In genomic region chr10:10816453-10816852, GRCh38 we compare ENCODE assay signal across 17 cellular contexts.
"Had no signal": no experiment of that assay in that cellular context is flagged by ENCODE, and none has a peak within 500 bp of the region (broad histone marks: within the 10 kb centered on the region; RNA-seq: fewer than 3 reads in every experiment).

No MANE protein-coding gene starts in this region.

- H3K27ac ChIP-seq: ascending aorta, colonic mucosa, esophagus squamous epithelium, left ventricle myocardium inferior, neutrophil had no signal

- H3K9me3 ChIP-seq: ascending aorta, colonic mucosa, esophagus squamous epithelium, left ventricle myocardium inferior, neutrophil had no signal

- H3K27me3 ChIP-seq: ascending aorta, colonic mucosa, esophagus squamous epithelium, neutrophil had no signal

- H3K4me3 ChIP-seq: ascending aorta, colonic mucosa, esophagus squamous epithelium, left ventricle myocardium inferior had no signal

- H3K4me1 ChIP-seq: colonic mucosa had no signal

- H3K36me3 ChIP-seq: ascending aorta, colonic mucosa, esophagus squamous epithelium, left ventricle myocardium inferior, neutrophil had no signal

- DNase-seq: activated CD4-positive, CD25-positive, alpha-beta regulatory T cell treated with anti-CD3 and anti-CD28 coated beads, Interleukin-2, amount 50 U/mL, for 72 hours; activated naive CD4-positive, alpha-beta T cell; activated naive CD8-positive, alpha-beta T cell treated with anti-CD3 and anti-CD28 coated beads, Interleukin-2, amount 10 ng/mL, durations not matched to agents 7 days and 5 days; activated T-cell treated with anti-CD3 and anti-CD28 coated beads for 4 hours; caudate nucleus; colonic mucosa; esophagus squamous epithelium; hippocampal formation; kidney; left ventricle myocardium inferior; naive thymus-derived CD8-positive, alpha-beta T cell; small intestine; stimulated activated naive CD8-positive, alpha-beta T cell treated with anti-CD3 and anti-CD28 coated beads, Interleukin-15, amount 100 ng/mL, for 72 hours; T-cell; T1000 had no signal
